13 cellular contexts compared by ENCODE assay signal in the genomic region with DNA sequence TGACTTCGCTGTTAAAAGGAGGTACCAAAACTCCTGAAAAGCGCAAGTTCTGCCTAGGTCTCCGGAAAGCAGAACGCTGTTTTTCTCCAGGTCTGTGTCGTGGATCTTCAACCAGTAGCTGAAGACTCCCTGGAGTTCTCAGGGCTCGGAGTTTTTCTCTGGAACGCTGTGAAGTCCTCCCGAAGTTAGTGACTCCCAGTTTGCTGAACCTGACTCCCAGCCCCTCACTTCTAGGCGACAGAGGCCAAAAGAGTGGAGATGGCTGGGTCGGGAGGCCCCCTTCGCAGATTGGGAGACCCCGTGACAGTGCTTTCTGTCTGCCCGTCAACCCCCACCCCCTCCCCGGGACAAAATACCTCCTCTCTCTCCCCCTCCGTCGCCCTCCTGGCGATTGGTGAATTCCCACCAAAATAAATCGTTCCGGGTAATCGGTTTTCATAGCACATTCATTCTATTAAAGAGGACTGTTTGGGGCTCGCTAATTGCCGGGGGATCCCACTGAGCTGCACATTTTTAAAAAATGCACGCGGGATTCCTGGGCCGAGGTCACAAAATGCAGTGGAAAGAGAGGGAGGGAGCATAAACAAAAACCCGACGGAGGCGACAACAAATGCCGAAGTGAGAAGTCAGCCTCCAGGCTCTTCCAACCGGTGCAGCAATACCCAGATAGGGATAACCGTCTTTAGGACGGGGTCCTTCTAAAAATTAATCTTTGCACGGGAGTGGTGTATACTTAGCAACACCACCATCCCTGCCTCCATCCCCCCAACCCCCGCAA. TPM values are rescaled to one million over a fixed set of nuclear protein-coding genes. Genes with fewer than 3 reads are reported as not detected.
DNase-seq lines count a peak whose midpoint lies in the region; ATAC-seq and TF ChIP-seq lines count a peak whose summit lies in the region.
"Had no signal": no experiment of that assay in that cellular context is flagged by ENCODE, and none has a peak within 500 bp of the region (broad histone marks: within the 10 kb centered on the region; RNA-seq: fewer than 3 reads in every experiment).

No MANE protein-coding gene starts in this region.

- H4K8ac ChIP-seq in neuronal stem cell (ENCODE audit: low read depth, low read length), result no peak overlapping the region

- no peaks in the 10 kb centered on the region for H3K9me3 ChIP-seq in ectodermal cell (ENCODE audit: control insufficient read depth, low read length)
- H3K9me3 ChIP-seq in neuronal stem cell (replicated peaks in 1 of 2; ENCODE audit: control insufficient read depth in 2 of 2, insufficient read depth in 1 of 2, low read depth in 1 of 2, low read length in 2 of 2), result peaks cover 0 to 6% of the 10 kb centered on the region in 2 donors
- no peaks in the 10 kb centered on the region for H3K9me3 ChIP-seq in testis
- H3K9me3 ChIP-seq: tibial artery had no signal

- no peak overlapping the region for H2BK120ac ChIP-seq in neuronal stem cell (ENCODE audit: low read depth, low read length)

- H2AK5ac ChIP-seq in neuronal stem cell (ENCODE audit: low read depth, low read length), result peak overlapping the region; percentile 75

- no peak overlapping the region for H3K18ac ChIP-seq in neuronal stem cell (ENCODE audit: low read length)

- CTCF ChIA-PET in activated CD4-positive, alpha-beta T cell treated with anti-CD3 and anti-CD28 coated beads for 36 hours (lab: Charles Lee), result no interaction called here

- no peak for TF ChIP-seq CTCF in HFFc6 (IDR thresholded peaks at IDR 0.05)
- TF ChIP-seq CTCF in testis (IDR thresholded peaks at IDR 0.05), result no peak

- no peak for ATAC-seq in activated CD4-positive, alpha-beta T cell treated with anti-CD3 and anti-CD28 coated beads for 36 hours
- ATAC-seq in GM21576 (IDR thresholded peaks at IDR 0.05; ENCODE audit: unreplicated experiment) (no peak), HG02571 (IDR thresholded peaks at IDR 0.05; ENCODE audit: unreplicated experiment) (no peak)
- ATAC-seq: Panc1, right cardiac atrium had no signal

- peaks cover 95% of the 10 kb centered on the region for H3K27me3 ChIP-seq in ectodermal cell (ENCODE audit: control insufficient read depth, insufficient read depth, low read length, poor library complexity, severe bottlenecking)
- H3K27me3 ChIP-seq in neuronal stem cell (ENCODE audit: control insufficient read depth in 3 of 3, insufficient read depth in 3 of 3, low read depth in 1 of 3, low read length in 3 of 3), result peaks cover 59 to 94% (median 92%) of the 10 kb centered on the region in 3 experiments
- H3K27me3 ChIP-seq in testis, result peaks cover 14% of the 10 kb centered on the region

- no peak overlapping the region for H3K4ac ChIP-seq in neuronal stem cell (ENCODE audit: low read length)

- POLR2A ChIA-PET in activated CD4-positive, alpha-beta T cell treated with anti-CD3 and anti-CD28 coated beads for 36 hours (lab: Charles Lee), result no interaction called here

- no peak overlapping the region for H3K23ac ChIP-seq in neuronal stem cell (ENCODE audit: low read depth, low read length, poor library complexity)

- peak overlapping the region; percentile 8 for H3K4me3 Mint-ChIP-seq in activated CD4-positive, alpha-beta T cell treated with anti-CD3 and anti-CD28 coated beads for 36 hours
- peak overlapping the region; percentile 87 for H3K4me3 Mint-ChIP-seq in HFFc6

- H3K27ac ChIP-seq in ectodermal cell (ENCODE audit: insufficient read depth, low read depth, low read length, poor library complexity, severe bottlenecking) (peak overlapping the region; percentile 89), neuronal stem cell (replicated peaks; ENCODE audit: low read length) (no peak overlapping the region), testis (no peak overlapping the region)
- H3K27ac ChIP-seq: tibial artery had no signal

- H3K4me3 ChIP-seq in ectodermal cell (ENCODE audit: insufficient read depth, low read depth, low read length) (peak overlapping the region; percentile 31), neuronal stem cell (ENCODE audit: low read length in 2 of 2) (no peak overlapping the region), testis (no peak overlapping the region)

- peaks cover 55% of the 10 kb centered on the region for H3K27me3 Mint-ChIP-seq in activated CD4-positive, alpha-beta T cell treated with anti-CD3 and anti-CD28 coated beads for 36 hours
- H3K27me3 Mint-ChIP-seq in HFFc6 (ENCODE audit: insufficient read depth), result peaks cover 13% of the 10 kb centered on the region

- H3K4me1 Mint-ChIP-seq in activated CD4-positive, alpha-beta T cell treated with anti-CD3 and anti-CD28 coated beads for 36 hours, result peaks cover 41% of the 10 kb centered on the region
- peaks cover 34% of the 10 kb centered on the region for H3K4me1 Mint-ChIP-seq in HFFc6 (ENCODE audit: low read depth)

- DNase-seq in activated CD4-positive, alpha-beta T cell treated with anti-CD3 and anti-CD28 coated beads for 36 hours, result no peak
- no peak for DNase-seq in activated CD4-positive, alpha-beta T cell treated with anti-CD3 and anti-CD28 coated beads for 48 hours
- DNase-seq in HFFc6 (no peak), neuronal stem cell (ENCODE audit: low spot score) (no peak), testis (no peak)
- DNase-seq: DMS79 treated with DMSO at 0.1 percent for 48 hours, NCI-H2171 had no signal

- no peaks in the 10 kb centered on the region for H3K36me3 Mint-ChIP-seq in activated CD4-positive, alpha-beta T cell treated with anti-CD3 and anti-CD28 coated beads for 36 hours (ENCODE audit: low read depth)
- no peaks in the 10 kb centered on the region; the same call in 1 of the 2 replicates for H3K36me3 Mint-ChIP-seq in HFFc6 (ENCODE audit: low read depth)

- no peak overlapping the region for H3K14ac ChIP-seq in neuronal stem cell (ENCODE audit: low read length)

- no peak overlapping the region for H2BK15ac ChIP-seq in neuronal stem cell (ENCODE audit: low read length)

- peaks cover 3% of the 10 kb centered on the region for H3K79me1 ChIP-seq in neuronal stem cell (ENCODE audit: low read depth, low read length)

- peaks cover 1% of the 10 kb centered on the region for H3K9me3 Mint-ChIP-seq in activated CD4-positive, alpha-beta T cell treated with anti-CD3 and anti-CD28 coated beads for 36 hours (ENCODE audit: low read depth)
- H3K9me3 Mint-ChIP-seq in HFFc6, result no peaks in the 10 kb centered on the region

- H4K91ac ChIP-seq in neuronal stem cell (ENCODE audit: low read depth, low read length, poor library complexity), result no peak overlapping the region

- H2AFZ ChIP-seq in neuronal stem cell (ENCODE audit: low read length), result peak overlapping the region; percentile 77

- no peak overlapping the region for H3K9ac ChIP-seq in neuronal stem cell (ENCODE audit: low read depth, low read length, poor library complexity)

- H2BK5ac ChIP-seq in neuronal stem cell (ENCODE audit: low read length), result no peak overlapping the region

- peak overlapping the region; percentile 38 for H3K4me2 ChIP-seq in neuronal stem cell (ENCODE audit: insufficient read depth, low read length, poor library complexity, severe bottlenecking)

- intact Hi-C loops in activated CD4-positive, alpha-beta T cell treated with anti-CD3 and anti-CD28 coated beads for 36 hours (cut with DNase I, micrococcal nuclease), result loop anchor here in 1 of 2 experiments (1.0 to 5.0 kb wide), 3 partner anchors 13 to 1088 kb away; a partner anchor contains a TSS
- intact Hi-C loops in testis (cut with DNase I; ENCODE audit: low total_unique reads), result no loop called here

- H3K36me3 ChIP-seq in ectodermal cell (ENCODE audit: control insufficient read depth, insufficient read depth, low read length), result no peaks in the 10 kb centered on the region
- H3K36me3 ChIP-seq in neuronal stem cell (replicated peaks in 1 of 2; ENCODE audit: control insufficient read depth in 2 of 2, insufficient read depth in 2 of 2, low read length in 2 of 2), result no peaks in the 10 kb centered on the region
- H3K36me3 ChIP-seq in testis (ENCODE audit: low read depth, missing control alignments), result no peaks in the 10 kb centered on the region
- H3K36me3 ChIP-seq: tibial artery had no signal

- H3K27ac Mint-ChIP-seq in activated CD4-positive, alpha-beta T cell treated with anti-CD3 and anti-CD28 coated beads for 36 hours, result no peak overlapping the region
- H3K27ac Mint-ChIP-seq in HFFc6, result no peak overlapping the region; the same call in 1 of the 2 replicates

- no peak overlapping the region for H2BK12ac ChIP-seq in neuronal stem cell (ENCODE audit: low read length)

- WGBS in ectodermal cell, 2 experiments, result 1% methylated on average over 34 of the region's 34 CpGs
- WGBS in neuronal stem cell (ENCODE audit: extremely low coverage in 2 of 2, insufficient read length in 2 of 2, insufficient replicate concordance in 1 of 2), 2 donors, result no CpG with 5 or more reads among the region's 34 CpGs
- WGBS in testis, 2 donors, result 6 to 7% methylated on average over 34 of the region's 34 CpGs

- no peak for TF ChIP-seq POLR2A in testis (IDR thresholded peaks at IDR 0.05)

- H3K4me1 ChIP-seq in ectodermal cell (ENCODE audit: control insufficient read depth, insufficient read depth, low read length) (peaks cover 48% of the 10 kb centered on the region), neuronal stem cell (ENCODE audit: control insufficient read depth in 2 of 2, insufficient read depth in 1 of 2, low read depth in 1 of 2, low read length in 2 of 2) (peaks cover 7 to 32% of the 10 kb centered on the region in 2 donors), testis (peaks cover 26% of the 10 kb centered on the region)

RNA-seq across cellular contexts. Expression of a gene that starts 4.0 kb away (rescaled TPM):
- under 1 TPM in 1 of 2 experiments, not detected in 1; 0.09 TPM for total RNA-seq in activated CD4-positive, alpha-beta T cell treated with anti-CD3 and anti-CD28 coated beads for 36 hours
- 1 to 10 TPM; 5.5 to 8.6 (median 7.2) TPM for total RNA-seq in HFFc6 (2021; fragmentation: NEBNext Ultra II Directional; extraction: Animal tissue kit (Norgen Biotek cat#: 25700))
- 68.8 TPM for polyA plus RNA-seq in ectodermal cell (2013, experiment 1 of 4)
- polyA plus RNA-seq in ectodermal cell (2013, experiment 2 of 4), result 67.1 TPM
- polyA plus RNA-seq in ectodermal cell (2013, experiment 3 of 4), result 82.3 TPM
- 99.1 TPM for polyA plus RNA-seq in ectodermal cell (2013, experiment 4 of 4)
- polyA plus RNA-seq in neuronal stem cell (2013, experiment 1 of 2), result 1.6 TPM
- 1.8 TPM for polyA plus RNA-seq in neuronal stem cell (2013, experiment 2 of 2)
- total RNA-seq in testis, result 1 to 10 TPM in 1 of 2 donors, under 1 TPM in 1; 0.99 to 1.7 TPM
- 1.7 TPM for polyA plus RNA-seq in testis (ENCODE audit: insufficient read depth, low read depth, low replicate concordance)
